In the genomic region with DNA sequence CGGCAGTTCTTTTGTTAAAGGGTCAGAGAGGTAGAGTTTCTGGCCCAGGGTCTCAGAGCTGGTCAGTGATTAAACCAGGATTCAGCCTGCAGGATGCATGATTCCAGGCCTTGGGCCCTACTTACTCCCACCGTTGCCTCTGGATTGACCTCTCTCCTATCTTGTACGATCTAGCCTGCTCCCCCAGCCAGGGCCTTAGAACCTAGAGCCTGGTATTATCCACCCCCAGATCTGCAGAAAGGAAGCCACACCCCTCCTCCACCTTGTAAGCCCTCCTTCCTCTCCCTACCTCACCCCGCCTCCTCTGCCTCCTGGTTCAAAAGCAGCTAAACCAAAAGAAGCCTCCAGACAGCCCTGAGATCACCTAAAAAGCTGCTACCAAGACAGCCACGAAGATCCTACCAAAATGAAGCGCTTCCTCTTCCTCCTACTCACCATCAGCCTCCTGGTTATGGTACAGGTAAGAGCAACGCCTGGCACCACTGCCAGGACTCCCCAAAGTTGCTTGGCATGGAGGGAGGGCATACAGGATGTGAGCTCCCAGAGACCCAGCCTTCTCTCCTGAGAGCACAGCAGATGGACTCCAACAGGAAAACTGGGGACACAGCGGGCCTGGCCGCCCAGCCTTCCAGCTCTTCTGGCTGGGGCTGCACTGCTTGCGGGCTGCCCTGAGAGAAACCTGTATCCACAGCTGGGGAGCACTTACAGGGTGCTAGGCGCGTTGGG, we compare ENCODE assay signal across 1 cellular context.
A peak's percentile ranks its signal among the peaks of the same experiment; 100 is the strongest.
TF ChIP-seq lines count a peak whose summit lies in the region.

A gene with protein sequence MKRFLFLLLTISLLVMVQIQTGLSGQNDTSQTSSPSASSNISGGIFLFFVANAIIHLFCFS (plus strand): TSS at position 347 of the 726 bp plus-strand sequence. CDS start 60 bp downstream, at position 407.

TF ChIP-seq in K562, 482 proteins besides CTCF, POLR2A, EP300 and RAD21 (continued from another document and continues in another):
- TF ChIP-seq, protein P1, sequence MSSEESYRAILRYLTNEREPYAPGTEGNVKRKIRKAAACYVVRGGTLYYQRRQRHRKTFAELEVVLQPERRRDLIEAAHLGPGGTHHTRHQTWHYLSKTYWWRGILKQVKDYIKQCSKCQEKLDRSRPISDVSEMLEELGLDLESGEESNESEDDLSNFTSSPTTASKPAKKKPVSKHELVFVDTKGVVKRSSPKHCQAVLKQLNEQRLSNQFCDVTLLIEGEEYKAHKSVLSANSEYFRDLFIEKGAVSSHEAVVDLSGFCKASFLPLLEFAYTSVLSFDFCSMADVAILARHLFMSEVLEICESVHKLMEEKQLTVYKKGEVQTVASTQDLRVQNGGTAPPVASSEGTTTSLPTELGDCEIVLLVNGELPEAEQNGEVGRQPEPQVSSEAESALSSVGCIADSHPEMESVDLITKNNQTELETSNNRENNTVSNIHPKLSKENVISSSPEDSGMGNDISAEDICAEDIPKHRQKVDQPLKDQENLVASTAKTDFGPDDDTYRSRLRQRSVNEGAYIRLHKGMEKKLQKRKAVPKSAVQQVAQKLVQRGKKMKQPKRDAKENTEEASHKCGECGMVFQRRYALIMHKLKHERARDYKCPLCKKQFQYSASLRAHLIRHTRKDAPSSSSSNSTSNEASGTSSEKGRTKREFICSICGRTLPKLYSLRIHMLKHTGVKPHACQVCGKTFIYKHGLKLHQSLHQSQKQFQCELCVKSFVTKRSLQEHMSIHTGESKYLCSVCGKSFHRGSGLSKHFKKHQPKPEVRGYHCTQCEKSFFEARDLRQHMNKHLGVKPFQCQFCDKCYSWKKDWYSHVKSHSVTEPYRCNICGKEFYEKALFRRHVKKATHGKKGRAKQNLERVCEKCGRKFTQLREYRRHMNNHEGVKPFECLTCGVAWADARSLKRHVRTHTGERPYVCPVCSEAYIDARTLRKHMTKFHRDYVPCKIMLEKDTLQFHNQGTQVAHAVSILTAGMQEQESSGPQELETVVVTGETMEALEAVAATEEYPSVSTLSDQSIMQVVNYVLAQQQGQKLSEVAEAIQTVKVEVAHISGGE (CRISPR knock-in tag; IDR thresholded peaks at IDR 0.05), result peak in 1 of 3 experiments; percentile 29; a peak in 1 of 6 replicates
- TF ChIP-seq CHD1 (IDR thresholded peaks at IDR 0.05; ENCODE audit: low read length) (no peak), RBM39 (optimal IDR thresholded peaks at IDR 0.05; ENCODE audit: low read depth, low read length) (no peak), SUPT5H (IDR thresholded peaks at IDR 0.05) (no peak), JUNB (CRISPR knock-in tag; conservative IDR thresholded peaks at IDR 0.05) (no peak), HOXB6 (CRISPR knock-in tag; IDR thresholded peaks at IDR 0.05; ENCODE audit: borderline replicate concordance) (no peak), TRIM28 (IDR thresholded peaks at IDR 0.05) (no peak), ZFP30 (CRISPR knock-in tag; IDR thresholded peaks at IDR 0.05; ENCODE audit: borderline replicate concordance) (no peak), ETV6 (IDR thresholded peaks at IDR 0.05; ENCODE audit: borderline replicate concordance in 1 of 2, low read depth in 2 of 2, low read length in 1 of 2) (no peak), ETV6 (CRISPR knock-in tag; IDR thresholded peaks at IDR 0.05; ENCODE audit: borderline replicate concordance) (no peak), THRAP3 (IDR thresholded peaks at IDR 0.05; ENCODE audit: borderline replicate concordance) (no peak), ZNF507 (tag; conservative IDR thresholded peaks at IDR 0.05) (no peak), ZNF23 (CRISPR knock-in tag; IDR thresholded peaks at IDR 0.05) (no peak), GABPB2 (CRISPR knock-in tag; conservative IDR thresholded peaks at IDR 0.05) (no peak), ZNF561 (CRISPR knock-in tag; conservative IDR thresholded peaks at IDR 0.05) (no peak), ZEB2 (IDR thresholded peaks at IDR 0.05) (peak; percentile 35; the same call in 1 of the 2 replicates), ZNF644 (tag; IDR thresholded peaks at IDR 0.05; ENCODE audit: low read depth) (no peak), NFE2 (IDR thresholded peaks at IDR 0.05; ENCODE audit: low read depth) (no peak), ERF (CRISPR knock-in tag; IDR thresholded peaks at IDR 0.05) (0 out of 2 replicates have a peak, but pooled peaks have one; percentile 37), PCBP2 (IDR thresholded peaks at IDR 0.05; ENCODE audit: low read depth, low read length, poor library complexity, severe bottlenecking) (no peak), GABPB1 (CRISPR knock-in tag; IDR thresholded peaks at IDR 0.05) (no peak), RBM17 (IDR thresholded peaks at IDR 0.05; ENCODE audit: borderline replicate concordance, low read depth, low read length) (no peak), MTA1 (IDR thresholded peaks at IDR 0.05; ENCODE audit: borderline replicate concordance) (peak; percentile 74)
- TF ChIP-seq, protein P2, sequence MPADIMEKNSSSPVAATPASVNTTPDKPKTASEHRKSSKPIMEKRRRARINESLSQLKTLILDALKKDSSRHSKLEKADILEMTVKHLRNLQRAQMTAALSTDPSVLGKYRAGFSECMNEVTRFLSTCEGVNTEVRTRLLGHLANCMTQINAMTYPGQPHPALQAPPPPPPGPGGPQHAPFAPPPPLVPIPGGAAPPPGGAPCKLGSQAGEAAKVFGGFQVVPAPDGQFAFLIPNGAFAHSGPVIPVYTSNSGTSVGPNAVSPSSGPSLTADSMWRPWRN (IDR thresholded peaks at IDR 0.05; ENCODE audit: low read depth), result no peak
- TF ChIP-seq, protein P3, sequence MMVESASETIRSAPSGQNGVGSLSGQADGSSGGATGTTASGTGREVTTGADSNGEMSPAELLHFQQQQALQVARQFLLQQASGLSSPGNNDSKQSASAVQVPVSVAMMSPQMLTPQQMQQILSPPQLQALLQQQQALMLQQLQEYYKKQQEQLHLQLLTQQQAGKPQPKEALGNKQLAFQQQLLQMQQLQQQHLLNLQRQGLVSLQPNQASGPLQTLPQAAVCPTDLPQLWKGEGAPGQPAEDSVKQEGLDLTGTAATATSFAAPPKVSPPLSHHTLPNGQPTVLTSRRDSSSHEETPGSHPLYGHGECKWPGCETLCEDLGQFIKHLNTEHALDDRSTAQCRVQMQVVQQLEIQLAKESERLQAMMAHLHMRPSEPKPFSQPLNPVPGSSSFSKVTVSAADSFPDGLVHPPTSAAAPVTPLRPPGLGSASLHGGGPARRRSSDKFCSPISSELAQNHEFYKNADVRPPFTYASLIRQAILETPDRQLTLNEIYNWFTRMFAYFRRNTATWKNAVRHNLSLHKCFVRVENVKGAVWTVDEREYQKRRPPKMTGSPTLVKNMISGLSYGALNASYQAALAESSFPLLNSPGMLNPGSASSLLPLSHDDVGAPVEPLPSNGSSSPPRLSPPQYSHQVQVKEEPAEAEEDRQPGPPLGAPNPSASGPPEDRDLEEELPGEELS (CRISPR knock-in tag; IDR thresholded peaks at IDR 0.05; ENCODE audit: borderline replicate concordance), result no peak
- TF ChIP-seq, protein P4, sequence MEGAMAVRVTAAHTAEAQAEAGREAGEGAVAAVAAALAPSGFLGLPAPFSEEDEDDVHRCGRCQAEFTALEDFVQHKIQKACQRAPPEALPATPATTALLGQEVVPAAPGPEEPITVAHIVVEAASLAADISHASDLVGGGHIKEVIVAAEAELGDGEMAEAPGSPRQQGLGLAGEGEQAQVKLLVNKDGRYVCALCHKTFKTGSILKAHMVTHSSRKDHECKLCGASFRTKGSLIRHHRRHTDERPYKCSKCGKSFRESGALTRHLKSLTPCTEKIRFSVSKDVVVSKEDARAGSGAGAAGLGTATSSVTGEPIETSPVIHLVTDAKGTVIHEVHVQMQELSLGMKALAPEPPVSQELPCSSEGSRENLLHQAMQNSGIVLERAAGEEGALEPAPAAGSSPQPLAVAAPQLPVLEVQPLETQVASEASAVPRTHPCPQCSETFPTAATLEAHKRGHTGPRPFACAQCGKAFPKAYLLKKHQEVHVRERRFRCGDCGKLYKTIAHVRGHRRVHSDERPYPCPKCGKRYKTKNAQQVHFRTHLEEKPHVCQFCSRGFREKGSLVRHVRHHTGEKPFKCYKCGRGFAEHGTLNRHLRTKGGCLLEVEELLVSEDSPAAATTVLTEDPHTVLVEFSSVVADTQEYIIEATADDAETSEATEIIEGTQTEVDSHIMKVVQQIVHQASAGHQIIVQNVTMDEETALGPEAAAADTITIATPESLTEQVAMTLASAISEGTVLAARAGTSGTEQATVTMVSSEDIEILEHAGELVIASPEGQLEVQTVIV (CRISPR knock-in tag; IDR thresholded peaks at IDR 0.05; ENCODE audit: borderline replicate concordance), result no peak
- TF ChIP-seq, protein P5, sequence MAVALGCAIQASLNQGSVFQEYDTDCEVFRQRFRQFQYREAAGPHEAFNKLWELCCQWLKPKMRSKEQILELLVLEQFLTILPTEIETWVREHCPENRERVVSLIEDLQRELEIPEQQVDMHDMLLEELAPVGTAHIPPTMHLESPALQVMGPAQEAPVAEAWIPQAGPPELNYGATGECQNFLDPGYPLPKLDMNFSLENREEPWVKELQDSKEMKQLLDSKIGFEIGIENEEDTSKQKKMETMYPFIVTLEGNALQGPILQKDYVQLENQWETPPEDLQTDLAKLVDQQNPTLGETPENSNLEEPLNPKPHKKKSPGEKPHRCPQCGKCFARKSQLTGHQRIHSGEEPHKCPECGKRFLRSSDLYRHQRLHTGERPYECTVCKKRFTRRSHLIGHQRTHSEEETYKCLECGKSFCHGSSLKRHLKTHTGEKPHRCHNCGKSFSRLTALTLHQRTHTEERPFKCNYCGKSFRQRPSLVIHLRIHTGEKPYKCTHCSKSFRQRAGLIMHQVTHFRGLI (CRISPR knock-in tag; IDR thresholded peaks at IDR 0.05), result 0 out of 2 replicates have a peak, but pooled peaks have one; percentile 40
- TF ChIP-seq, protein P6, sequence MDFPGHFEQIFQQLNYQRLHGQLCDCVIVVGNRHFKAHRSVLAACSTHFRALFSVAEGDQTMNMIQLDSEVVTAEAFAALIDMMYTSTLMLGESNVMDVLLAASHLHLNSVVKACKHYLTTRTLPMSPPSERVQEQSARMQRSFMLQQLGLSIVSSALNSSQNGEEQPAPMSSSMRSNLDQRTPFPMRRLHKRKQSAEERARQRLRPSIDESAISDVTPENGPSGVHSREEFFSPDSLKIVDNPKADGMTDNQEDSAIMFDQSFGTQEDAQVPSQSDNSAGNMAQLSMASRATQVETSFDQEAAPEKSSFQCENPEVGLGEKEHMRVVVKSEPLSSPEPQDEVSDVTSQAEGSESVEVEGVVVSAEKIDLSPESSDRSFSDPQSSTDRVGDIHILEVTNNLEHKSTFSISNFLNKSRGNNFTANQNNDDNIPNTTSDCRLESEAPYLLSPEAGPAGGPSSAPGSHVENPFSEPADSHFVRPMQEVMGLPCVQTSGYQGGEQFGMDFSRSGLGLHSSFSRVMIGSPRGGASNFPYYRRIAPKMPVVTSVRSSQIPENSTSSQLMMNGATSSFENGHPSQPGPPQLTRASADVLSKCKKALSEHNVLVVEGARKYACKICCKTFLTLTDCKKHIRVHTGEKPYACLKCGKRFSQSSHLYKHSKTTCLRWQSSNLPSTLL (IDR thresholded peaks at IDR 0.05), result no peak
- TF ChIP-seq, protein P7, sequence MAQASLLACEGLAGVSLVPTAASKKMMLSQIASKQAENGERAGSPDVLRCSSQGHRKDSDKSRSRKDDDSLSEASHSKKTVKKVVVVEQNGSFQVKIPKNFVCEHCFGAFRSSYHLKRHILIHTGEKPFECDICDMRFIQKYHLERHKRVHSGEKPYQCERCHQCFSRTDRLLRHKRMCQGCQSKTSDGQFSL (CRISPR knock-in tag; IDR thresholded peaks at IDR 0.05), result no peak
- TF ChIP-seq, protein P7 (tag; IDR thresholded peaks at IDR 0.05), result peak in 1 of 2 experiments; percentile 70; a peak in 1 of 4 replicates
- TF ChIP-seq, protein P8, sequence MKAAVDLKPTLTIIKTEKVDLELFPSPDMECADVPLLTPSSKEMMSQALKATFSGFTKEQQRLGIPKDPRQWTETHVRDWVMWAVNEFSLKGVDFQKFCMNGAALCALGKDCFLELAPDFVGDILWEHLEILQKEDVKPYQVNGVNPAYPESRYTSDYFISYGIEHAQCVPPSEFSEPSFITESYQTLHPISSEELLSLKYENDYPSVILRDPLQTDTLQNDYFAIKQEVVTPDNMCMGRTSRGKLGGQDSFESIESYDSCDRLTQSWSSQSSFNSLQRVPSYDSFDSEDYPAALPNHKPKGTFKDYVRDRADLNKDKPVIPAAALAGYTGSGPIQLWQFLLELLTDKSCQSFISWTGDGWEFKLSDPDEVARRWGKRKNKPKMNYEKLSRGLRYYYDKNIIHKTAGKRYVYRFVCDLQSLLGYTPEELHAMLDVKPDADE (conservative IDR thresholded peaks at IDR 0.05; ENCODE audit: control insufficient read depth, low read depth, low read length), result 0 out of 2 replicates have a peak, but pooled peaks have one; percentile 8
- TF ChIP-seq, protein P9, sequence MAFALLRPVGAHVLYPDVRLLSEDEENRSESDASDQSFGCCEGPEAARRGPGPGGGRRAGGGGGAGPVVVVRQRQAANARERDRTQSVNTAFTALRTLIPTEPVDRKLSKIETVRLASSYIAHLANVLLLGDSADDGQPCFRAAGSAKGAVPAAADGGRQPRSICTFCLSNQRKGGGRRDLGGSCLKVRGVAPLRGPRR (CRISPR knock-in tag; IDR thresholded peaks at IDR 0.05), result no peak
- TF ChIP-seq, protein P10, sequence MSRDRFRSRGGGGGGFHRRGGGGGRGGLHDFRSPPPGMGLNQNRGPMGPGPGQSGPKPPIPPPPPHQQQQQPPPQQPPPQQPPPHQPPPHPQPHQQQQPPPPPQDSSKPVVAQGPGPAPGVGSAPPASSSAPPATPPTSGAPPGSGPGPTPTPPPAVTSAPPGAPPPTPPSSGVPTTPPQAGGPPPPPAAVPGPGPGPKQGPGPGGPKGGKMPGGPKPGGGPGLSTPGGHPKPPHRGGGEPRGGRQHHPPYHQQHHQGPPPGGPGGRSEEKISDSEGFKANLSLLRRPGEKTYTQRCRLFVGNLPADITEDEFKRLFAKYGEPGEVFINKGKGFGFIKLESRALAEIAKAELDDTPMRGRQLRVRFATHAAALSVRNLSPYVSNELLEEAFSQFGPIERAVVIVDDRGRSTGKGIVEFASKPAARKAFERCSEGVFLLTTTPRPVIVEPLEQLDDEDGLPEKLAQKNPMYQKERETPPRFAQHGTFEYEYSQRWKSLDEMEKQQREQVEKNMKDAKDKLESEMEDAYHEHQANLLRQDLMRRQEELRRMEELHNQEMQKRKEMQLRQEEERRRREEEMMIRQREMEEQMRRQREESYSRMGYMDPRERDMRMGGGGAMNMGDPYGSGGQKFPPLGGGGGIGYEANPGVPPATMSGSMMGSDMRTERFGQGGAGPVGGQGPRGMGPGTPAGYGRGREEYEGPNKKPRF (IDR thresholded peaks at IDR 0.05; ENCODE audit: low read depth, low read length), result no peak
